ENCODE assay signal across 7 cellular contexts in the genomic region with DNA sequence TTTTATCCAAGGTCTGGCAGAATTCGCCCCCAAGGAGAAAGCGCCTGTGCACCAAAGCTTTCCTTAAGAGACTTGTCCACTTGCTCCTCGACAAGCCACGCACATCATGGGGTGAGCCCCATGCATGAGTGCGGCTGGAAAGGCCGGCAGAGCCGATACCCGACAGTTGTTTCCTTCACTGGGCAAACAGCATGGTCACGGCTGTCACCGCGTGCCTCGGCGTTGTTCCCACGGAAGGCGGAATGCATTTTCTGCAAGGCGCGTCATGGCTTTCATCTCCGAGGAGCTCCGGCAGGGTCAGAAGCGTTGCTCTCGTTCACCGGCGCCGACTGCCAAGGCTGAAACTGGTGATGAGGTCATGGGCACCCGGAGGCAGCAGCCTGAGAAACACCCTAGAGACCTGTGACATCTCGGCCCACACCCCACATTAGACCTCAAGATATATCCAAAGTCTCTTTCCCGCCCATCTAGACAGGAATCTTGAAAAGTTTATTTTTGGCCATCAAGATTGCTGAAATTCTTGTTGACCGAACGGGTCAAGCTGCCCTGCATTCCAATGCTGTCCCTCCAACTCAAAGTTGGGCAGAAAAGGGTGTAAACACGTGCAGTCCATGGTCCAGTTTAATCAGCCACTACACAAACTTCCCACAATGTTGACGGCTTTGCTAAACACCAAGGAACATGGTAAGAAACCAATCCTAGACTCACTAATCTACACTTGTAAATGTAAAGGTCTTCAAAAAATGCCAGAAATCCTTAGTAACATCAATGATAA. TPM values are rescaled to one million over a fixed set of nuclear protein-coding genes. Genes with fewer than 3 reads are reported as not detected.
DNase-seq lines count a peak whose midpoint lies in the region; ATAC-seq, FAIRE-seq and TF ChIP-seq lines count a peak whose summit lies in the region.

No MANE protein-coding gene starts in this region.

- H3K9ac ChIP-seq in keratinocyte (ENCODE audit: control insufficient read depth, extremely low read depth, insufficient read depth, low read length) = peak overlapping the region; percentile 88

- no peaks in the 10 kb centered on the region for H3K27me3 ChIP-seq in keratinocyte (ENCODE audit: control insufficient read depth, extremely low read depth, insufficient read depth, low read length)

- H3K4me1 ChIP-seq in keratinocyte (ENCODE audit: control insufficient read depth, extremely low read depth, insufficient read depth, low read length) = peaks cover 33% of the 10 kb centered on the region

- H3K27ac ChIP-seq in keratinocyte (ENCODE audit: control insufficient read depth, insufficient read depth, low read length) = peak overlapping the region; percentile 78
- peak overlapping the region in 20 of 21 experiments; percentile 4 to 98 (median 92) for H3K27ac ChIP-seq in skin epidermis

- no peaks in the 10 kb centered on the region for H3K9me3 ChIP-seq in keratinocyte (ENCODE audit: control insufficient read depth, low read depth, low read length)

- TF ChIP-seq CTCF in cardiac fibroblast (IDR thresholded peaks at IDR 0.05; ENCODE audit: low read depth, low read length) (no peak), keratinocyte (optimal IDR thresholded peaks at IDR 0.05 in 1 of 3, IDR thresholded peaks at IDR 0.05 in 1 of 3, conservative IDR thresholded peaks at IDR 0.05 in 1 of 3; ENCODE audit: extremely low read depth in 1 of 3, insufficient read depth in 2 of 3, low read length in 3 of 3) (no peak)

- peak; percentile 56 for DNase-seq in G401 (ENCODE audit: low spot score)
- peak; percentile 40 for DNase-seq in NCI-H460 (ENCODE audit: extremely low read depth, low read depth)
- DNase-seq in cardiac fibroblast (ENCODE audit: low read depth in 2 of 2) = peak; percentile 77 to 89
- DNase-seq in keratinocyte (ENCODE audit: low read depth, low spot score) = no peak

- no peaks in the 10 kb centered on the region for H3K36me3 ChIP-seq in keratinocyte (ENCODE audit: control insufficient read depth in 2 of 2, extremely low read depth in 1 of 2, insufficient read depth in 2 of 2, low read length in 2 of 2)

- H4K20me1 ChIP-seq in keratinocyte (ENCODE audit: control insufficient read depth, extremely low read depth, insufficient read depth, low read length) = peaks cover 3% of the 10 kb centered on the region

- FAIRE-seq in keratinocyte (lab: Jason Lieb, UNC) = peak; percentile 87

- H3K4me3 ChIP-seq in cardiac fibroblast (replicated peaks in 1 of 2; ENCODE audit: low read depth in 2 of 2, low read length in 2 of 2) = peak overlapping the region; percentile 65 to 91
- H3K4me3 ChIP-seq in keratinocyte (ENCODE audit: control insufficient read depth in 2 of 3, extremely low read depth in 1 of 3, insufficient read depth in 2 of 3, low read depth in 1 of 3, low read length in 3 of 3) = peak overlapping the region; percentile 64 to 90 (median 75)
- H3K4me3 ChIP-seq in skin epidermis = peak overlapping the region; percentile 55 to 80 (median 64)

- ATAC-seq in GM21528 (IDR thresholded peaks at IDR 0.05; ENCODE audit: low FRiP score, unreplicated experiment) (no peak), GM19452 (IDR thresholded peaks at IDR 0.05; ENCODE audit: unreplicated experiment) (no peak)

- no peaks in the 10 kb centered on the region for H3K9me1 ChIP-seq in keratinocyte (ENCODE audit: control insufficient read depth, extremely low read depth, insufficient read depth, low read length)

- peak overlapping the region; percentile 93 for H2AFZ ChIP-seq in keratinocyte (ENCODE audit: control insufficient read depth, low read length)

- in situ Hi-C loops in G401 (cut with HindIII; ENCODE audit: low sequenced_read_pairs) = no loop called here

- H3K4me2 ChIP-seq in keratinocyte (ENCODE audit: control insufficient read depth, extremely low read depth, insufficient read depth, low read depth, low read length) = peak overlapping the region; percentile 92

- dilution Hi-C loops in keratinocyte (cut with MboI; ENCODE audit: extremely low pct_ligation_motif_present, low sequenced_read_pairs) = no loop called here

- H3K79me2 ChIP-seq in keratinocyte (ENCODE audit: control insufficient read depth, insufficient read depth, low read length) = peaks cover 37% of the 10 kb centered on the region

RNA-seq across cellular contexts. Expression of a gene that starts 0.6 kb away (rescaled TPM):
- total RNA-seq in G401 (2014; rRNA removed; shearing (Covaris generic)) = 36.8 and 59.5 TPM in 2 replicates
- 65.6 and 67.7 TPM in 2 replicates for total RNA-seq in NCI-H460 (2014; rRNA removed; shearing (Covaris generic))
- 27.3 and 38.6 TPM in 2 replicates for polyA plus RNA-seq in NCI-H460 (2014; cell fraction: nucleus; rRNA removed)
- polyA plus RNA-seq in keratinocyte = 39.4 to 70.0 TPM (median 54.7 TPM) in 3 replicates
- 115 TPM for polyA plus RNA-seq in keratinocyte (2011; ENCODE audit: low read depth)
- polyA plus RNA-seq in keratinocyte (2011; cell fraction: cytosol; rRNA removed) = 28.7 and 46.3 TPM in 2 replicates
- polyA plus RNA-seq in keratinocyte (2011; cell fraction: nucleus; rRNA removed) = 76.1 and 86.3 TPM in 2 replicates
- polyA plus RNA-seq in keratinocyte (2012; ENCODE audit: low replicate concordance) = 49.3 and 56.8 TPM in 2 replicates
- polyA minus RNA-seq in keratinocyte = 63.8 to 113 TPM (median 72.8 TPM) in 3 replicates
- 37.4 TPM for polyA minus RNA-seq in keratinocyte (2011; cell fraction: cytosol; rRNA and poly(A)+ RNA removed)
- 77.6 and 146 TPM in 2 replicates for polyA minus RNA-seq in keratinocyte (2011; cell fraction: nucleus; rRNA and poly(A)+ RNA removed)
